In the genomic region with DNA sequence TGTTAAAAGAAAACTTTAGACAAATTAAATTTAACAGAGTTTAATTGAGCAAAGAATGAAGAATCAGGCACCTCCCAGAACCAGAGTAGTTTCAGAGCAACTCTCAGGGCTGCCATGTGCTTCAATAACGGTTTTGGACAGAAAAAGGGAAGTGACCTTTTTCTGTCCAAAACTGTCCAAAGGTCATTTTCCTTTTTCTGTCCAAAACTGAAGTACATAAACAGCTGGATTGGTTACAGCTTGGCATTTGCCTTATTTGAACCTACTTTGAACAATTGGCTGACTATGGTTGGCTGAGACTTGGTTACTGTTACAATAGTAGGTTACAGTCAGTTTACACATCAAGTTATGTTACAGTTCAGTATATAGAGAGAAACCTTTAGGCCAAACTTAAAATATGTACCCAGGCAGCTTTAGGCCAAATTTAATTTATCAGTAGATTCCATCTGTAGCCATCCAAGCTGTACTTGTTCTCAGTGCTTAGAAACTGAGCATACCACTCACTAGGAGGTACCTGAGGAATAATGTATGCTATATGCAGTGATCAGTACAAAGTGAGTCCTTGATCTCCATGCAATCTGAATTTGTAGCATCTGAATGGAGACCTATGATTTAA, we compare ENCODE assay signal across 17 cellular contexts. TPM values are rescaled to one million over a fixed set of nuclear protein-coding genes. Genes with fewer than 3 reads are reported as not detected.
DNase-seq lines count a peak whose midpoint lies in the region; ATAC-seq, FAIRE-seq and TF ChIP-seq lines count a peak whose summit lies in the region.
"Had no signal": no experiment of that assay in that cellular context is flagged by ENCODE, and none has a peak within 500 bp of the region (broad histone marks: within the 10 kb centered on the region; RNA-seq: fewer than 3 reads in every experiment).

No MANE protein-coding gene starts in this region.

- no peaks in the 10 kb centered on the region for H3K9me2 ChIP-seq in OCI-LY1 (ENCODE audit: low read depth, low read length)

- H2AFZ ChIP-seq in OCI-LY1 (ENCODE audit: low read length) (no peak overlapping the region), smooth muscle cell (ENCODE audit: low read depth) (no peak overlapping the region)

- no peaks in the 10 kb centered on the region for H3K36me3 ChIP-seq in OCI-LY1 (ENCODE audit: insufficient read depth, low read length)
- H3K36me3 ChIP-seq in smooth muscle cell (ENCODE audit: low read depth), result no peaks in the 10 kb centered on the region

- H3K9me3 ChIP-seq in OCI-LY1 (ENCODE audit: low read length) (no peaks in the 10 kb centered on the region), smooth muscle cell (replicated peaks; ENCODE audit: low read depth) (no peaks in the 10 kb centered on the region)

- intact Hi-C loops in lower leg skin (cut with DNase I; ENCODE audit: low total_unique reads), result no loop called here

- no peak overlapping the region for H3K4me2 ChIP-seq in OCI-LY1 (ENCODE audit: low read length)
- no peak overlapping the region for H3K4me2 ChIP-seq in smooth muscle cell

- no peaks in the 10 kb centered on the region for H3F3A ChIP-seq in OCI-LY1 (ENCODE audit: insufficient read depth, low read length)
- H3F3A ChIP-seq in smooth muscle cell (ENCODE audit: low read depth), result no peaks in the 10 kb centered on the region

- H3K27ac ChIP-seq in OCI-LY1 (ENCODE audit: low read depth, low read length, poor library complexity, severe bottlenecking), result peak overlapping the region; percentile 44
- H3K27ac ChIP-seq in smooth muscle cell (ENCODE audit: low read depth), result no peak overlapping the region
- H3K27ac ChIP-seq: RWPE1 had no signal

- H3K9ac ChIP-seq in OCI-LY1 (ENCODE audit: low read length), result no peak overlapping the region
- H3K9ac ChIP-seq in smooth muscle cell (ENCODE audit: low read depth), result no peak overlapping the region

- no peak overlapping the region for H3K4me3 ChIP-seq in OCI-LY1 (ENCODE audit: low read depth, low read length, poor library complexity, severe bottlenecking)
- no peak overlapping the region for H3K4me3 ChIP-seq in smooth muscle cell
- no peak overlapping the region for H3K4me3 ChIP-seq in lower leg skin (ENCODE audit: low read depth, poor library complexity, severe bottlenecking)

- no peak for TF ChIP-seq CTCF in OCI-LY1 (IDR thresholded peaks at IDR 0.05; ENCODE audit: low read length)
- TF ChIP-seq CTCF in smooth muscle cell (IDR thresholded peaks at IDR 0.05; ENCODE audit: borderline replicate concordance, insufficient read depth, poor library complexity, severe bottlenecking), result no peak
- TF ChIP-seq CTCF in lower leg skin (IDR thresholded peaks at IDR 0.05), result no peak

- H3K4me1 ChIP-seq in OCI-LY1 (ENCODE audit: insufficient read depth, low read length, severe bottlenecking) (peaks cover 8% of the 10 kb centered on the region), smooth muscle cell (ENCODE audit: low read depth) (peaks cover 3% of the 10 kb centered on the region)

- H3K79me2 ChIP-seq in OCI-LY1 (ENCODE audit: insufficient read depth, low read length), result no peaks in the 10 kb centered on the region
- peaks cover 12% of the 10 kb centered on the region for H3K79me2 ChIP-seq in smooth muscle cell (ENCODE audit: low read depth)

- 96% methylated on average over 1 of the region's 1 CpG for WGBS in smooth muscle cell (ENCODE audit: low lambda C conversion rate)
- WGBS in lower leg skin, 2 donors, result 47 to 61% methylated on average over 1 of the region's 1 CpG

- TF ChIP-seq POLR2A in GM12891 (IDR thresholded peaks at IDR 0.05; ENCODE audit: low read depth, low read length) (no peak), lower leg skin (IDR thresholded peaks at IDR 0.05) (no peak)

- H3K27me3 ChIP-seq in OCI-LY1 (ENCODE audit: insufficient read depth, low read length), result no peaks in the 10 kb centered on the region
- H3K27me3 ChIP-seq in smooth muscle cell (ENCODE audit: low read depth), result no peaks in the 10 kb centered on the region

- ATAC-seq in GM19324 (IDR thresholded peaks at IDR 0.05; ENCODE audit: low FRiP score, unreplicated experiment), result peak; percentile 92
- ATAC-seq in HG02870 (IDR thresholded peaks at IDR 0.05; ENCODE audit: unreplicated experiment), result peak; percentile 54

- FAIRE-seq in GM12891 (lab: Jason Lieb, UNC), result peak; percentile 33
- FAIRE-seq: endometrium had no signal

- H4K20me1 ChIP-seq in OCI-LY1 (ENCODE audit: insufficient read depth, low read length), result no peaks in the 10 kb centered on the region
- H4K20me1 ChIP-seq in smooth muscle cell (ENCODE audit: low read depth), result no peaks in the 10 kb centered on the region

- DNase-seq in GM12891 (ENCODE audit: insufficient read length, low spot score) (no peak), smooth muscle cell (lab: John Stamatoyannopoulos, UW; ENCODE audit: unreplicated experiment) (no peak), lower leg skin (ENCODE audit: low spot score in 2 of 2) (no peak), SHP77 treated with DMSO at 0.1 percent for 48 hours (lab: John Stamatoyannopoulos, UW) (no peak)
- DNase-seq in activated effector memory CD4-positive, alpha-beta T cell treated with anti-CD3 and anti-CD28 coated beads, Interleukin-2, amount 50 U/mL, for 16 hours, result no peak
- DNase-seq: activated CD4-positive, alpha-beta T cell treated with anti-CD3 and anti-CD28 coated beads for 4 hours; activated T-cell treated with anti-CD3 and anti-CD28 coated beads, Interleukin-2, amount 50 U/mL, for 1 hour; COR-L47; H7; NCI-H1694 treated with DMSO at 0.1 percent for 48 hours; NCI-H526 treated with DMSO at 0.1 percent for 48 hours; T-helper 1 cell had no signal

TF ChIP-seq in GM12891, 5 proteins besides CTCF, POLR2A, EP300 and RAD21:
- TF ChIP-seq SPI1 (IDR thresholded peaks at IDR 0.05; ENCODE audit: low read depth, low read length) (peak; percentile 90), PAX5 (IDR thresholded peaks at IDR 0.05; ENCODE audit: insufficient read depth, low read length, severe bottlenecking) (no peak), POU2F2 (IDR thresholded peaks at IDR 0.05; ENCODE audit: low read depth, low read length) (no peak), POLR2AphosphoS5 (IDR thresholded peaks at IDR 0.05; ENCODE audit: low read depth, low read length) (no peak), TAF1 (IDR thresholded peaks at IDR 0.05; ENCODE audit: low read depth, low read length) (no peak)
TF ChIP-seq in GM12891: peak in this region for 1.

RNA-seq across cellular contexts. Expression of a gene that starts 44.0 kb away (rescaled TPM):
- polyA plus RNA-seq in GM12891 (2012; ENCODE audit: low read depth, missing spikeins), result 8.4 TPM
- total RNA-seq in smooth muscle cell (9.1 and 10.2 TPM in 2 replicates), lower leg skin (10 to 100 TPM in 3 of 4 donors, 1 to 10 TPM in 1; 7.9 to 17.3 (median 11.5) TPM)
- polyA plus RNA-seq in smooth muscle cell, result 11.8 and 14.1 TPM in 2 replicates

RNA-seq across cellular contexts. Expression of a gene that starts 44.4 kb away (rescaled TPM):
- 7.0 TPM for polyA plus RNA-seq in GM12891 (2012; ENCODE audit: low read depth, missing spikeins)
- total RNA-seq in smooth muscle cell (26.7 and 41.1 TPM in 2 replicates), lower leg skin (10 to 100 TPM; 36.8 to 44.1 (median 40.1) TPM)
- 14.1 and 20.6 TPM in 2 replicates for polyA plus RNA-seq in smooth muscle cell
